ENCODE assay signal across 8 cellular contexts in genomic region chr12:125064492-125064891, GRCh38. TPM values are rescaled to one million over a fixed set of nuclear protein-coding genes. Genes with fewer than 3 reads are reported as not detected.
DNase-seq lines count a peak whose midpoint lies in the region; ATAC-seq, FAIRE-seq and TF ChIP-seq lines count a peak whose summit lies in the region.

No MANE protein-coding gene starts in this region.

- no peak for TF ChIP-seq CTCF in HL-60 (IDR thresholded peaks at IDR 0.05; ENCODE audit: insufficient read depth, low read length)
- no peak for TF ChIP-seq CTCF in breast epithelium (IDR thresholded peaks at IDR 0.05)
- no peak for TF ChIP-seq CTCF in natural killer cell (IDR thresholded peaks at IDR 0.05)

- no peak for TF ChIP-seq POLR2A in breast epithelium (IDR thresholded peaks at IDR 0.05)

- intact Hi-C loops in breast epithelium (cut with DNase I; ENCODE audit: low total_unique reads), result no loop called here
- intact Hi-C loops in natural killer cell (cut with micrococcal nuclease), result loop anchor here (2.0 kb wide), 1 partner anchor 72 kb away; the partner anchor contains the start of gene BRI3BP

- peaks cover 19% of the 10 kb centered on the region for H3K79me2 ChIP-seq in ACC112 (ENCODE audit: control insufficient read depth, insufficient read depth, low read length, unreplicated experiment)

- no peak for ATAC-seq in natural killer cell
- no peak for ATAC-seq in GM19455 (IDR thresholded peaks at IDR 0.05; ENCODE audit: unreplicated experiment)

- H3K4me1 ChIP-seq in ACC112 (ENCODE audit: control insufficient read depth, insufficient read depth, low read length, unreplicated experiment), result peaks cover 5% of the 10 kb centered on the region
- H3K4me1 ChIP-seq in breast epithelium, result peaks cover 0 to 6% of the 10 kb centered on the region in 2 donors

- H3K4me3 ChIP-seq in ACC112 (ENCODE audit: low read depth, low read length) (peak overlapping the region; percentile 99), HL-60 (replicated peaks; ENCODE audit: insufficient read depth, low read length) (peak overlapping the region; percentile 78), breast epithelium (peak overlapping the region in 2 of 3 donors; percentile 86 to 90)

- H2AFZ ChIP-seq in ACC112 (ENCODE audit: low read length, unreplicated experiment), result peak overlapping the region; percentile 100

- FAIRE-seq in frontal cortex (lab: Jason Lieb, UNC), result no peak

- DNase-seq in HL-60 (ENCODE audit: low read depth in 1 of 2, low spot score in 1 of 2) (no peak), breast epithelium (ENCODE audit: low spot score in 2 of 2) (no peak), natural killer cell (no peak), frontal cortex (ENCODE audit: low spot score in 2 of 2) (no peak), COLO829 (ENCODE audit: low spot score) (no peak)
- no peak for DNase-seq in stimulated activated CD4-positive, alpha-beta T cell treated with anti-CD3 and anti-CD28 coated beads, Interleukin-4, amount 100 ng/mL, for 24 hours

- no peaks in the 10 kb centered on the region for H3K9me3 Mint-ChIP-seq in natural killer cell

- peak overlapping the region; percentile 89 for H3K4me3 Mint-ChIP-seq in natural killer cell

- H3K27ac ChIP-seq in ACC112 (ENCODE audit: low read depth, low read length) (no peak overlapping the region), HL-60 (replicated peaks) (no peak overlapping the region), breast epithelium (no peak overlapping the region)

- H3K27me3 Mint-ChIP-seq in natural killer cell (ENCODE audit: low read depth in 2 of 2), result peaks cover 0 to 7% of the 10 kb centered on the region in 2 donors

- peak overlapping the region in 1 of 2 donors; percentile 78 for H3K27ac Mint-ChIP-seq in natural killer cell

- H3K9me3 ChIP-seq in breast epithelium, result no peaks in the 10 kb centered on the region

- H3K27me3 ChIP-seq in ACC112 (ENCODE audit: insufficient read depth, low read length) (no peaks in the 10 kb centered on the region), HL-60 (ENCODE audit: insufficient read depth, poor library complexity, severe bottlenecking) (no peaks in the 10 kb centered on the region), breast epithelium (no peaks in the 10 kb centered on the region)

- peaks cover 8 to 23% of the 10 kb centered on the region in 2 donors for H3K4me1 Mint-ChIP-seq in natural killer cell

- H3K36me3 ChIP-seq in ACC112 (ENCODE audit: insufficient read depth, low read length) (no peaks in the 10 kb centered on the region), breast epithelium (no peaks in the 10 kb centered on the region)

- no peaks in the 10 kb centered on the region for H3K36me3 Mint-ChIP-seq in natural killer cell

RNA-seq across cellular contexts. Expression of gene AACS, which starts 0.7 kb away (rescaled TPM):
- 10 to 100 TPM; 28.8 to 79.0 (median 33.7) TPM for total RNA-seq in breast epithelium
- total RNA-seq in natural killer cell, result 10 to 100 TPM; 14.6 to 20.4 (median 18.1) TPM
- total RNA-seq in frontal cortex, result 28.1 TPM
